Comparison of ENCODE assay signal across 19 cellular contexts in the genomic region with DNA sequence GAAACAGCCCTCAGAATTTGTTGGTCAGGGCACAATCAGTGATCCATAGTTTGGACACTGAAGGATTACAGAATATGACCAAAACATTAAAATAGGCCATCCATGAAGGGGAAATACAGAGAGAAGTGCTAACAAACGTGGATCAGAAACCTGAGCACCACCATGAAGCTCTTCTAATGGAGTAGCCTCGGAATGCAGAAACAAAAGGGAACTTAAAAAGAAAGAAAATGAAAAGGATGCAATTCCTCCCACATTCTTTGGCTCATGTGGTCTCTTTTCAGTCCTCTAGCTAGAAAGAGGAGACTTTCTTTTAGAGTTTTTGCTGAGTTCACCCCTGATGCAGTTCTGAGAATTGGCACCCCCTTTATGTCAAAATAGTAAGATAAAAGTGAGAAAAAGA.
DNase-seq lines count a peak whose midpoint lies in the region; ATAC-seq and TF ChIP-seq lines count a peak whose summit lies in the region.
"Had no signal": no experiment of that assay in that cellular context is flagged by ENCODE, and none has a peak within 500 bp of the region (broad histone marks: within the 10 kb centered on the region; RNA-seq: fewer than 3 reads in every experiment).

No MANE protein-coding gene starts in this region.

- TF ChIP-seq CTCF in GM23338 (conservative IDR thresholded peaks at IDR 0.05; ENCODE audit: low read depth in 2 of 2) = no peak
- TF ChIP-seq CTCF in PC-9 (conservative IDR thresholded peaks at IDR 0.05) = no peak
- TF ChIP-seq CTCF in upper lobe of left lung (IDR thresholded peaks at IDR 0.05) = no peak

- no peaks in the 10 kb centered on the region for H3K36me3 ChIP-seq in GM23338 (ENCODE audit: insufficient read depth)
- no peaks in the 10 kb centered on the region for H3K36me3 ChIP-seq in PC-9 (ENCODE audit: low read depth)
- no peaks in the 10 kb centered on the region for H3K36me3 ChIP-seq in upper lobe of left lung
- H3K36me3 ChIP-seq: BE2C had no signal

- no peak overlapping the region; the same call in 1 of the 2 replicates for H3K27ac Mint-ChIP-seq in GM23338

- TF ChIP-seq POLR2A in upper lobe of left lung (IDR thresholded peaks at IDR 0.05) = no peak

- no peak overlapping the region for H2AFZ ChIP-seq in GM23338
- 0 out of 2 replicates have a peak overlapping the region, but pooled peaks have one; percentile 12 for H2AFZ ChIP-seq in PC-9

- ATAC-seq in GM23338 = peak; percentile 78
- ATAC-seq in HG02759 (IDR thresholded peaks at IDR 0.05; ENCODE audit: unreplicated experiment) = no peak
- ATAC-seq in upper lobe of left lung (ENCODE audit: low FRiP score in 2 of 2) = no peak
- ATAC-seq: A549 had no signal

- H3K4me3 ChIP-seq in GM23338 (no peak overlapping the region), PC-9 (no peak overlapping the region), upper lobe of left lung (no peak overlapping the region)
- H3K4me3 ChIP-seq: A549 had no signal

- BruUV-seq in PC-9 (replicated peaks; lab: Mats Ljungman, UMichigan) = no TSS peak

- peaks cover 25% of the 10 kb centered on the region for H3K4me1 Mint-ChIP-seq in GM23338

- 63 to 88% methylated on average over 2 of the region's 2 CpGs for WGBS in upper lobe of left lung, 2 donors

- H3K4me2 ChIP-seq in GM23338 = peak overlapping the region; percentile 45; the same call in 1 of the 2 replicates
- no peak overlapping the region for H3K4me2 ChIP-seq in PC-9
- H3K4me2 ChIP-seq: A549, KMS-11 had no signal

- TF ChIP-seq EP300 in upper lobe of left lung (IDR thresholded peaks at IDR 0.05) = no peak

- POLR2A ChIA-PET in PC-9 (lab: Charles Lee; ENCODE audit: unreplicated experiment) = no interaction called here

- no peak overlapping the region for H3K4me3 Mint-ChIP-seq in GM23338

- 0 out of 2 replicates have a peak, but pooled peaks cover 5% of the 10 kb centered on the region for H3K9me2 ChIP-seq in GM23338 (ENCODE audit: insufficient read depth)
- no peaks in the 10 kb centered on the region for H3K9me2 ChIP-seq in PC-9 (ENCODE audit: insufficient read depth)

- peak overlapping the region; percentile 80 for H3K27ac ChIP-seq in GM23338 (ENCODE audit: low read depth)
- no peak overlapping the region for H3K27ac ChIP-seq in PC-9
- no peak overlapping the region for H3K27ac ChIP-seq in upper lobe of left lung
- H3K27ac ChIP-seq: A549, KMS-11 had no signal

- H3K9me3 ChIP-seq in PC-9 (ENCODE audit: insufficient read depth, low read depth) = no peaks in the 10 kb centered on the region
- no peaks in the 10 kb centered on the region for H3K9me3 ChIP-seq in upper lobe of left lung
- H3K9me3 ChIP-seq: A549, BE2C had no signal

- intact Hi-C loops in PC-9 (cut with micrococcal nuclease; ENCODE audit: unreplicated experiment) = no loop called here

- H3K79me2 ChIP-seq in GM23338 (replicated peaks; ENCODE audit: insufficient read depth) = no peaks in the 10 kb centered on the region
- no peaks in the 10 kb centered on the region for H3K79me2 ChIP-seq in PC-9 (ENCODE audit: low read depth)

- H4K20me1 ChIP-seq in GM23338 (replicated peaks; ENCODE audit: insufficient read depth) (no peaks in the 10 kb centered on the region), PC-9 (ENCODE audit: insufficient read depth) (no peaks in the 10 kb centered on the region)

- no peaks in the 10 kb centered on the region for H3K27me3 Mint-ChIP-seq in GM23338 (ENCODE audit: insufficient read depth, low read depth, poor library complexity)

- peaks cover 33% of the 10 kb centered on the region for H3K4me1 ChIP-seq in GM23338 (ENCODE audit: insufficient read depth)
- H3K4me1 ChIP-seq in PC-9 (replicated peaks; ENCODE audit: insufficient read depth) = no peaks in the 10 kb centered on the region
- no peaks in the 10 kb centered on the region for H3K4me1 ChIP-seq in upper lobe of left lung
- H3K4me1 ChIP-seq: A549, BE2C had no signal

- H3K36me3 Mint-ChIP-seq in GM23338 (ENCODE audit: low read depth) = 0 out of 3 replicates have a peak, but pooled peaks cover under 1% of the 10 kb centered on the region

- H3K9me3 Mint-ChIP-seq in GM23338 = peaks cover 5% of the 10 kb centered on the region

- DNase-seq in GM23338 (ENCODE audit: low spot score) (peak; percentile 74), PC-9 (no peak), iPS-NIHi11 (ENCODE audit: low spot score) (peak; percentile 7), renal cortical epithelial cell (ENCODE audit: low read depth) (peak; percentile 10), upper lobe of left lung (no peak), NCI-H146 (lab: John Stamatoyannopoulos, UW) (no peak)
- DNase-seq: BE2C, NCI-H1092 treated with DMSO at 0.1 percent for 48 hours, NCI-H1436 treated with DMSO at 0.1 percent for 48 hours, NCI-H2029, NCI-H2171, NCI-H345, NCI-H524, NCI-H82, OCI-M1, Right ventricle myocardium superior had no signal

- no peaks in the 10 kb centered on the region for H3F3A ChIP-seq in GM23338 (replicated peaks; ENCODE audit: low read depth)
- H3F3A ChIP-seq in PC-9 (ENCODE audit: insufficient read depth, low read depth) = no peaks in the 10 kb centered on the region

- no peaks in the 10 kb centered on the region for H3K27me3 ChIP-seq in GM23338 (ENCODE audit: insufficient read depth)
- no peaks in the 10 kb centered on the region for H3K27me3 ChIP-seq in PC-9 (ENCODE audit: insufficient read depth, low read depth)
- H3K27me3 ChIP-seq in upper lobe of left lung = no peaks in the 10 kb centered on the region
- H3K27me3 ChIP-seq: BE2C had no signal

- CTCF ChIA-PET in PC-9 (lab: Charles Lee) = no interaction called here

TF ChIP-seq in GM23338, 12 proteins besides CTCF, POLR2A, EP300 and RAD21 (continues in another document):
- TF ChIP-seq, protein P1, sequence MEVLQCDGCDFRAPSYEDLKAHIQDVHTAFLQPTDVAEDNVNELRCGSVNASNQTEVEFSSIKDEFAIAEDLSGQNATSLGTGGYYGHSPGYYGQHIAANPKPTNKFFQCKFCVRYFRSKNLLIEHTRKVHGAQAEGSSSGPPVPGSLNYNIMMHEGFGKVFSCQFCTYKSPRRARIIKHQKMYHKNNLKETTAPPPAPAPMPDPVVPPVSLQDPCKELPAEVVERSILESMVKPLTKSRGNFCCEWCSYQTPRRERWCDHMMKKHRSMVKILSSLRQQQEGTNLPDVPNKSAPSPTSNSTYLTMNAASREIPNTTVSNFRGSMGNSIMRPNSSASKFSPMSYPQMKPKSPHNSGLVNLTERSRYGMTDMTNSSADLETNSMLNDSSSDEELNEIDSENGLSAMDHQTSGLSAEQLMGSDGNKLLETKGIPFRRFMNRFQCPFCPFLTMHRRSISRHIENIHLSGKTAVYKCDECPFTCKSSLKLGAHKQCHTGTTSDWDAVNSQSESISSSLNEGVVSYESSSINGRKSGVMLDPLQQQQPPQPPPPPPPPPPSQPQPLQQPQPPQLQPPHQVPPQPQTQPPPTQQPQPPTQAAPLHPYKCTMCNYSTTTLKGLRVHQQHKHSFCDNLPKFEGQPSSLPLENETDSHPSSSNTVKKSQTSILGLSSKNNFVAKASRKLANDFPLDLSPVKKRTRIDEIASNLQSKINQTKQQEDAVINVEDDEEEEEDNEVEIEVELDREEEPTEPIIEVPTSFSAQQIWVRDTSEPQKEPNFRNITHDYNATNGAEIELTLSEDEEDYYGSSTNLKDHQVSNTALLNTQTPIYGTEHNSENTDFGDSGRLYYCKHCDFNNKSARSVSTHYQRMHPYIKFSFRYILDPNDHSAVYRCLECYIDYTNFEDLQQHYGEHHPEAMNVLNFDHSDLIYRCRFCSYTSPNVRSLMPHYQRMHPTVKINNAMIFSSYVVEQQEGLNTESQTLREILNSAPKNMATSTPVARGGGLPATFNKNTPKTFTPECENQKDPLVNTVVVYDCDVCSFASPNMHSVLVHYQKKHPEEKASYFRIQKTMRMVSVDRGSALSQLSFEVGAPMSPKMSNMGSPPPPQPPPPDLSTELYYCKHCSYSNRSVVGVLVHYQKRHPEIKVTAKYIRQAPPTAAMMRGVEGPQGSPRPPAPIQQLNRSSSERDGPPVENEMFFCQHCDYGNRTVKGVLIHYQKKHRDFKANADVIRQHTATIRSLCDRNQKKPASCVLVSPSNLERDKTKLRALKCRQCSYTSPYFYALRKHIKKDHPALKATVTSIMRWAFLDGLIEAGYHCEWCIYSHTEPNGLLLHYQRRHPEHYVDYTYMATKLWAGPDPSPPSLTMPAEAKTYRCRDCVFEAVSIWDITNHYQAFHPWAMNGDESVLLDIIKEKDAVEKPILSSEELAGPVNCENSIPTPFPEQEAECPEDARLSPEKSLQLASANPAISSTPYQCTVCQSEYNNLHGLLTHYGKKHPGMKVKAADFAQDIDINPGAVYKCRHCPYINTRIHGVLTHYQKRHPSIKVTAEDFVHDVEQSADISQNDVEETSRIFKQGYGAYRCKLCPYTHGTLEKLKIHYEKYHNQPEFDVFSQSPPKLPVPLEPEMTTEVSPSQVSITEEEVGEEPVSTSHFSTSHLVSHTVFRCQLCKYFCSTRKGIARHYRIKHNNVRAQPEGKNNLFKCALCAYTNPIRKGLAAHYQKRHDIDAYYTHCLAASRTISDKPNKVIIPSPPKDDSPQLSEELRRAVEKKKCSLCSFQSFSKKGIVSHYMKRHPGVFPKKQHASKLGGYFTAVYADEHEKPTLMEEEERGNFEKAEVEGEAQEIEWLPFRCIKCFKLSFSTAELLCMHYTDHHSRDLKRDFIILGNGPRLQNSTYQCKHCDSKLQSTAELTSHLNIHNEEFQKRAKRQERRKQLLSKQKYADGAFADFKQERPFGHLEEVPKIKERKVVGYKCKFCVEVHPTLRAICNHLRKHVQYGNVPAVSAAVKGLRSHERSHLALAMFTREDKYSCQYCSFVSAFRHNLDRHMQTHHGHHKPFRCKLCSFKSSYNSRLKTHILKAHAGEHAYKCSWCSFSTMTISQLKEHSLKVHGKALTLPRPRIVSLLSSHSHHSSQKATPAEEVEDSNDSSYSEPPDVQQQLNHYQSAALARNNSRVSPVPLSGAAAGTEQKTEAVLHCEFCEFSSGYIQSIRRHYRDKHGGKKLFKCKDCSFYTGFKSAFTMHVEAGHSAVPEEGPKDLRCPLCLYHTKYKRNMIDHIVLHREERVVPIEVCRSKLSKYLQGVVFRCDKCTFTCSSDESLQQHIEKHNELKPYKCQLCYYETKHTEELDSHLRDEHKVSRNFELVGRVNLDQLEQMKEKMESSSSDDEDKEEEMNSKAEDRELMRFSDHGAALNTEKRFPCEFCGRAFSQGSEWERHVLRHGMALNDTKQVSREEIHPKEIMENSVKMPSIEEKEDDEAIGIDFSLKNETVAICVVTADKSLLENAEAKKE (CRISPR knock-in tag; IDR thresholded peaks at IDR 0.05) = peak; percentile 92

Comparison
In these comparisons a context has a peak if more than half of its experiments do, and no peak if none do; other contexts are left out.
1. DNase-seq: peak in GM23338 (single experiment), iPS-NIHi11 (single experiment) and renal cortical epithelial cell (single experiment); none in PC-9 (0 of 2), upper lobe of left lung (0 of 2) and NCI-H146 (single experiment).